Comparison of ENCODE assay signal across 1 cellular context in genomic region chr20:50929299-50930138, GRCh38.
TF ChIP-seq lines count a peak whose summit lies in the region.

No MANE protein-coding gene starts in this region.

TF ChIP-seq in HepG2, 621 proteins besides CTCF, POLR2A, EP300 and RAD21 (continues in another document):
- TF ChIP-seq, protein P1, sequence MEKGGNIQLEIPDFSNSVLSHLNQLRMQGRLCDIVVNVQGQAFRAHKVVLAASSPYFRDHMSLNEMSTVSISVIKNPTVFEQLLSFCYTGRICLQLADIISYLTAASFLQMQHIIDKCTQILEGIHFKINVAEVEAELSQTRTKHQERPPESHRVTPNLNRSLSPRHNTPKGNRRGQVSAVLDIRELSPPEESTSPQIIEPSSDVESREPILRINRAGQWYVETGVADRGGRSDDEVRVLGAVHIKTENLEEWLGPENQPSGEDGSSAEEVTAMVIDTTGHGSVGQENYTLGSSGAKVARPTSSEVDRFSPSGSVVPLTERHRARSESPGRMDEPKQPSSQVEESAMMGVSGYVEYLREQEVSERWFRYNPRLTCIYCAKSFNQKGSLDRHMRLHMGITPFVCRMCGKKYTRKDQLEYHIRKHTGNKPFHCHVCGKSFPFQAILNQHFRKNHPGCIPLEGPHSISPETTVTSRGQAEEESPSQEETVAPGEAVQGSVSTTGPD (CRISPR knock-in tag; IDR thresholded peaks at IDR 0.05) = no peak
- TF ChIP-seq BRD4 (CRISPR knock-in tag; IDR thresholded peaks at IDR 0.05) (peak; percentile 85), ZNF782 (CRISPR knock-in tag; IDR thresholded peaks at IDR 0.05; ENCODE audit: borderline replicate concordance) (no peak; the same call in 1 of the 2 replicates), SAFB2 (CRISPR knock-in tag; IDR thresholded peaks at IDR 0.05; ENCODE audit: borderline replicate concordance, low read depth) (no peak; the same call in 1 of the 2 replicates), ZSCAN9 (CRISPR knock-in tag; IDR thresholded peaks at IDR 0.05; ENCODE audit: borderline replicate concordance) (peak; percentile 80; the same call in 1 of the 2 replicates), ZNF44 (CRISPR knock-in tag; IDR thresholded peaks at IDR 0.05) (peak; percentile 95), ZNF33B (CRISPR knock-in tag; IDR thresholded peaks at IDR 0.05) (peak; percentile 79; the same call in 1 of the 2 replicates), NFE2L2 (IDR thresholded peaks at IDR 0.05; ENCODE audit: low read length) (no peak), HOXA5 (CRISPR knock-in tag; IDR thresholded peaks at IDR 0.05) (no peak), SP1 (IDR thresholded peaks at IDR 0.05) (no peak), SP1 (CRISPR knock-in tag; IDR thresholded peaks at IDR 0.05) (peak; percentile 66; the same call in 1 of the 2 replicates), MED8 (CRISPR knock-in tag; IDR thresholded peaks at IDR 0.05; ENCODE audit: insufficient replicate concordance) (peak; percentile 80), NR2F2 (IDR thresholded peaks at IDR 0.05; ENCODE audit: borderline replicate concordance, low read depth) (peak; percentile 64; the same call in 1 of the 2 replicates), ZNF274 (CRISPR knock-in tag; IDR thresholded peaks at IDR 0.05) (peak; percentile 84), EED (CRISPR knock-in tag; IDR thresholded peaks at IDR 0.05) (no peak), SP4 (CRISPR knock-in tag; IDR thresholded peaks at IDR 0.05) (peak; percentile 26; the same call in 1 of the 2 replicates), ZNF124 (CRISPR knock-in tag; IDR thresholded peaks at IDR 0.05) (peak; percentile 58; the same call in 1 of the 2 replicates), RBM39 (IDR thresholded peaks at IDR 0.05; ENCODE audit: low read depth, low read length, poor library complexity, severe bottlenecking) (peak; percentile 63), KIAA2018 (CRISPR knock-in tag; IDR thresholded peaks at IDR 0.05; ENCODE audit: borderline replicate concordance) (no peak), KLF6 (CRISPR knock-in tag; IDR thresholded peaks at IDR 0.05) (peak; percentile 81), ZNF17 (CRISPR knock-in tag; IDR thresholded peaks at IDR 0.05) (no peak), ZNF577 (CRISPR knock-in tag; IDR thresholded peaks at IDR 0.05; ENCODE audit: borderline replicate concordance, low read depth) (no peak), TP53 (CRISPR knock-in tag; conservative IDR thresholded peaks at IDR 0.05) (0 out of 2 replicates have a peak, but pooled peaks have one; percentile 11), ZNF234 (CRISPR knock-in tag; conservative IDR thresholded peaks at IDR 0.05) (no peak; the same call in 1 of the 2 replicates), MEIS2 (CRISPR knock-in tag; IDR thresholded peaks at IDR 0.05) (peak; percentile 76; the same call in 1 of the 2 replicates), ZNF703 (CRISPR knock-in tag; IDR thresholded peaks at IDR 0.05; ENCODE audit: borderline replicate concordance) (no peak), ELF4 (CRISPR knock-in tag; IDR thresholded peaks at IDR 0.05; ENCODE audit: borderline replicate concordance) (no peak), NFYB (CRISPR knock-in tag; IDR thresholded peaks at IDR 0.05) (no peak), ZEB1 (IDR thresholded peaks at IDR 0.05; ENCODE audit: insufficient replicate concordance, low read depth) (no peak), GPBP1L1 (CRISPR knock-in tag; IDR thresholded peaks at IDR 0.05) (no peak), ZFP41 (CRISPR knock-in tag; IDR thresholded peaks at IDR 0.05; ENCODE audit: borderline replicate concordance) (peak; percentile 41; the same call in 1 of the 2 replicates), ARID2 (CRISPR knock-in tag; IDR thresholded peaks at IDR 0.05; ENCODE audit: borderline replicate concordance) (no peak), RFX1 (IDR thresholded peaks at IDR 0.05) (no peak), HNRNPLL (IDR thresholded peaks at IDR 0.05; ENCODE audit: low read depth, low read length, poor library complexity, severe bottlenecking) (no peak), ZNF230 (CRISPR knock-in tag; IDR thresholded peaks at IDR 0.05) (peak; percentile 49; the same call in 1 of the 2 replicates), ZNF713 (CRISPR knock-in tag; IDR thresholded peaks at IDR 0.05) (no peak), STAG1 (CRISPR knock-in tag; IDR thresholded peaks at IDR 0.05) (peak; percentile 86), THAP11 (CRISPR knock-in tag; IDR thresholded peaks at IDR 0.05) (peak; percentile 87), YEATS4 (CRISPR knock-in tag; IDR thresholded peaks at IDR 0.05; ENCODE audit: borderline replicate concordance) (peak; percentile 78; the same call in 1 of the 2 replicates)
- TF ChIP-seq, protein P2, sequence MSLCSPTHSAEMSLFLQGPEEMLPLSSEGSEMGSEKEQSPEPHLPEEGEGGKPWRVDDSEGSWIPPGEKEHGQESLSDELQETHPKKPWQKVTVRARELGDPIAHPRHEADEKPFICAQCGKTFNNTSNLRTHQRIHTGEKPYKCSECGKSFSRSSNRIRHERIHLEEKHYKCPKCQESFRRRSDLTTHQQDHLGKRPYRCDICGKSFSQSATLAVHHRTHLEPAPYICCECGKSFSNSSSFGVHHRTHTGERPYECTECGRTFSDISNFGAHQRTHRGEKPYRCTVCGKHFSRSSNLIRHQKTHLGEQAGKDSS (CRISPR knock-in tag; IDR thresholded peaks at IDR 0.05; ENCODE audit: borderline replicate concordance, low read depth) = peak; percentile 98
- TF ChIP-seq, protein P3, sequence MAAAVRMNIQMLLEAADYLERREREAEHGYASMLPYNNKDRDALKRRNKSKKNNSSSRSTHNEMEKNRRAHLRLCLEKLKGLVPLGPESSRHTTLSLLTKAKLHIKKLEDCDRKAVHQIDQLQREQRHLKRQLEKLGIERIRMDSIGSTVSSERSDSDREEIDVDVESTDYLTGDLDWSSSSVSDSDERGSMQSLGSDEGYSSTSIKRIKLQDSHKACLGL (CRISPR knock-in tag; IDR thresholded peaks at IDR 0.05) = no peak
- TF ChIP-seq, protein P4, sequence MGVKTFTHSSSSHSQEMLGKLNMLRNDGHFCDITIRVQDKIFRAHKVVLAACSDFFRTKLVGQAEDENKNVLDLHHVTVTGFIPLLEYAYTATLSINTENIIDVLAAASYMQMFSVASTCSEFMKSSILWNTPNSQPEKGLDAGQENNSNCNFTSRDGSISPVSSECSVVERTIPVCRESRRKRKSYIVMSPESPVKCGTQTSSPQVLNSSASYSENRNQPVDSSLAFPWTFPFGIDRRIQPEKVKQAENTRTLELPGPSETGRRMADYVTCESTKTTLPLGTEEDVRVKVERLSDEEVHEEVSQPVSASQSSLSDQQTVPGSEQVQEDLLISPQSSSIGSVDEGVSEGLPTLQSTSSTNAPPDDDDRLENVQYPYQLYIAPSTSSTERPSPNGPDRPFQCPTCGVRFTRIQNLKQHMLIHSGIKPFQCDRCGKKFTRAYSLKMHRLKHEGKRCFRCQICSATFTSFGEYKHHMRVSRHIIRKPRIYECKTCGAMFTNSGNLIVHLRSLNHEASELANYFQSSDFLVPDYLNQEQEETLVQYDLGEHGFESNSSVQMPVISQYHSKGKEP (CRISPR knock-in tag; IDR thresholded peaks at IDR 0.05) = peak; percentile 66; the same call in 1 of the 2 replicates
- TF ChIP-seq, protein P5, sequence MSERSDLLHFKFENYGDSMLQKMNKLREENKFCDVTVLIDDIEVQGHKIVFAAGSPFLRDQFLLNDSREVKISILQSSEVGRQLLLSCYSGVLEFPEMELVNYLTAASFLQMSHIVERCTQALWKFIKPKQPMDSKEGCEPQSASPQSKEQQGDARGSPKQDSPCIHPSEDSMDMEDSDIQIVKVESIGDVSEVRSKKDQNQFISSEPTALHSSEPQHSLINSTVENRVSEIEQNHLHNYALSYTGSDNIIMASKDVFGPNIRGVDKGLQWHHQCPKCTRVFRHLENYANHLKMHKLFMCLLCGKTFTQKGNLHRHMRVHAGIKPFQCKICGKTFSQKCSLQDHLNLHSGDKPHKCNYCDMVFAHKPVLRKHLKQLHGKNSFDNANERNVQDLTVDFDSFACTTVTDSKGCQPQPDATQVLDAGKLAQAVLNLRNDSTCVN (CRISPR knock-in tag; IDR thresholded peaks at IDR 0.05; ENCODE audit: borderline replicate concordance) = peak; percentile 84; the same call in 1 of the 2 replicates
- TF ChIP-seq, protein P6, sequence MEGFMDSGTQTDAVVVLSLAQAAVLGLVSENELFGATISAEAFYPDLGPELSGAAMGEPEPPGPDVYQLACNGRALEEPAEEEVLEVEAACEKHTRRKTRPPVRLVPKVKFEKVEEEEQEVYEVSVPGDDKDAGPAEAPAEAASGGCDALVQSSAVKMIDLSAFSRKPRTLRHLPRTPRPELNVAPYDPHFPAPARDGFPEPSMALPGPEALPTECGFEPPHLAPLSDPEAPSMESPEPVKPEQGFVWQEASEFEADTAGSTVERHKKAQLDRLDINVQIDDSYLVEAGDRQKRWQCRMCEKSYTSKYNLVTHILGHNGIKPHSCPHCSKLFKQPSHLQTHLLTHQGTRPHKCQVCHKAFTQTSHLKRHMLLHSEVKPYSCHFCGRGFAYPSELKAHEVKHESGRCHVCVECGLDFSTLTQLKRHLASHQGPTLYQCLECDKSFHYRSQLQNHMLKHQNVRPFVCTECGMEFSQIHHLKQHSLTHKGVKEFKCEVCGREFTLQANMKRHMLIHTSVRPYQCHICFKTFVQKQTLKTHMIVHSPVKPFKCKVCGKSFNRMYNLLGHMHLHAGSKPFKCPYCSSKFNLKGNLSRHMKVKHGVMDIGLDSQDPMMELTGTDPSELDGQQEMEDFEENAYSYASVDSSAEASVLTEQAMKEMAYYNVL (CRISPR knock-in tag; IDR thresholded peaks at IDR 0.05; ENCODE audit: borderline replicate concordance) = peak; percentile 76; the same call in 1 of the 2 replicates
- TF ChIP-seq, protein P7, sequence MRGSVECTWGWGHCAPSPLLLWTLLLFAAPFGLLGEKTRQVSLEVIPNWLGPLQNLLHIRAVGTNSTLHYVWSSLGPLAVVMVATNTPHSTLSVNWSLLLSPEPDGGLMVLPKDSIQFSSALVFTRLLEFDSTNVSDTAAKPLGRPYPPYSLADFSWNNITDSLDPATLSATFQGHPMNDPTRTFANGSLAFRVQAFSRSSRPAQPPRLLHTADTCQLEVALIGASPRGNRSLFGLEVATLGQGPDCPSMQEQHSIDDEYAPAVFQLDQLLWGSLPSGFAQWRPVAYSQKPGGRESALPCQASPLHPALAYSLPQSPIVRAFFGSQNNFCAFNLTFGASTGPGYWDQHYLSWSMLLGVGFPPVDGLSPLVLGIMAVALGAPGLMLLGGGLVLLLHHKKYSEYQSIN (CRISPR knock-in tag; IDR thresholded peaks at IDR 0.05; ENCODE audit: borderline replicate concordance) = no peak
- TF ChIP-seq, protein P8, sequence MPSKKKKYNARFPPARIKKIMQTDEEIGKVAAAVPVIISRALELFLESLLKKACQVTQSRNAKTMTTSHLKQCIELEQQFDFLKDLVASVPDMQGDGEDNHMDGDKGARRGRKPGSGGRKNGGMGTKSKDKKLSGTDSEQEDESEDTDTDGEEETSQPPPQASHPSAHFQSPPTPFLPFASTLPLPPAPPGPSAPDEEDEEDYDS (CRISPR knock-in tag; IDR thresholded peaks at IDR 0.05) = peak; percentile 62
